In the genomic region with DNA sequence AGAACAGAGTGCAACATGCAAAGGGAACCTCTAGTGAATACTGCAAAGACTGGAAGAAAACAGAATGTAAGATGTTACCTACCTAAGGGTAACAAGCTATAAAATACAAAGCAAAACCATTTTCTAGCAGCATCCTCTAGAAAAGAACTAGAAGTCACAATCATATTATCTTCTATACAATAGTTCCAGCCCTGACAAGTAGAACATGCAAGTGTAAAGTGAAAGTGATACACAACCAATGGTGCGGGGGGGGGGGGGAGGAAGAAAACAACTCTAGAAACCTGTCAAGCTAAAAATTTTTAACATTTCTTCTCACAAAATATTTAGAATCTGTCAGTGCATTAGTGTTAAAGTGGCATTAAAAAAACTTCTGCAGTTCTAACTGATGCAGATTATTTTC, we compare ENCODE assay signal across 7 cellular contexts. TPM values are rescaled to one million over a fixed set of nuclear protein-coding genes. Genes with fewer than 3 reads are reported as not detected.
DNase-seq lines count a peak whose midpoint lies in the region; ATAC-seq, FAIRE-seq and TF ChIP-seq lines count a peak whose summit lies in the region.
"Not testable (repeated sequence)": the region's sequence is repeated elsewhere in the genome, so short reads cannot be mapped to it uniquely, and the experiment has no call there.

No MANE protein-coding gene starts in this region.

- POLR2A ChIA-PET in GM10248 (lab: Yijun Ruan, JAX); activated CD8-positive, alpha-beta T cell treated with anti-CD3 and anti-CD28 coated beads, Interleukin-2, amount 10 ng/mL, durations not matched to agents 7 days and 5 days (lab: Charles Lee): not testable (repeated sequence)

- H3K27me3 Mint-ChIP-seq in T-helper 2 cell treated with Interferon-gamma antibody and Interleukin-4, amounts not matched to agents 5 μg/mL and 100 μg/mL, for 36 hours (ENCODE audit: low read depth); activated CD8-positive, alpha-beta T cell treated with anti-CD3 and anti-CD28 coated beads, Interleukin-2, amount 10 ng/mL, durations not matched to agents 7 days and 5 days (ENCODE audit: low read depth); activated naive CD4-positive, alpha-beta T cell treated with anti-CD3 and anti-CD28 coated beads, Interleukin-2, amount 10 ng/mL, durations not matched to agents 7 days and 5 days; memory B cell: not testable (repeated sequence)

- peak; percentile 16 for DNase-seq in GM10248 (ENCODE audit: extremely low spot score)
- DNase-seq in HTR-8/SVneo (ENCODE audit: insufficient read length, low spot score); T-helper 2 cell treated with Interferon-gamma antibody and Interleukin-4, amounts not matched to agents 5 μg/mL and 100 μg/mL, for 36 hours (ENCODE audit: low spot score); activated CD8-positive, alpha-beta T cell treated with anti-CD3 and anti-CD28 coated beads, Interleukin-2, amount 10 ng/mL, durations not matched to agents 7 days and 5 days; activated naive CD4-positive, alpha-beta T cell treated with anti-CD3 and anti-CD28 coated beads, Interleukin-2, amount 10 ng/mL, durations not matched to agents 7 days and 5 days; memory B cell (ENCODE audit: low spot score in 2 of 2): not testable (repeated sequence)

- H3K27ac Mint-ChIP-seq in T-helper 2 cell treated with Interferon-gamma antibody and Interleukin-4, amounts not matched to agents 5 μg/mL and 100 μg/mL, for 36 hours: peak overlapping the region; percentile 80
- H3K27ac Mint-ChIP-seq in activated CD8-positive, alpha-beta T cell treated with anti-CD3 and anti-CD28 coated beads, Interleukin-2, amount 10 ng/mL, durations not matched to agents 7 days and 5 days: peak overlapping the region; percentile 55
- peak overlapping the region; percentile 66 for H3K27ac Mint-ChIP-seq in activated naive CD4-positive, alpha-beta T cell treated with anti-CD3 and anti-CD28 coated beads, Interleukin-2, amount 10 ng/mL, durations not matched to agents 7 days and 5 days
- peak overlapping the region; percentile 24 for H3K27ac Mint-ChIP-seq in memory B cell

- ATAC-seq in GM19395 (IDR thresholded peaks at IDR 0.05; ENCODE audit: unreplicated experiment) (peak; percentile 52), memory B cell (ENCODE audit: low read depth) (peak; percentile 44)
- ATAC-seq in activated CD8-positive, alpha-beta T cell treated with anti-CD3 and anti-CD28 coated beads, Interleukin-2, amount 10 ng/mL, durations not matched to agents 7 days and 5 days: not testable (repeated sequence)

- H3K4me1 Mint-ChIP-seq in T-helper 2 cell treated with Interferon-gamma antibody and Interleukin-4, amounts not matched to agents 5 μg/mL and 100 μg/mL, for 36 hours (ENCODE audit: low read depth): peaks cover 55% of the 10 kb centered on the region
- peaks cover 56% of the 10 kb centered on the region for H3K4me1 Mint-ChIP-seq in activated CD8-positive, alpha-beta T cell treated with anti-CD3 and anti-CD28 coated beads, Interleukin-2, amount 10 ng/mL, durations not matched to agents 7 days and 5 days (ENCODE audit: low read depth)
- H3K4me1 Mint-ChIP-seq in activated naive CD4-positive, alpha-beta T cell treated with anti-CD3 and anti-CD28 coated beads, Interleukin-2, amount 10 ng/mL, durations not matched to agents 7 days and 5 days: peaks cover 56% of the 10 kb centered on the region
- H3K4me1 Mint-ChIP-seq in memory B cell: peaks cover 10% of the 10 kb centered on the region

- not testable (repeated sequence) for H3K9me3 Mint-ChIP-seq in T-helper 2 cell treated with Interferon-gamma antibody and Interleukin-4, amounts not matched to agents 5 μg/mL and 100 μg/mL, for 36 hours; activated CD8-positive, alpha-beta T cell treated with anti-CD3 and anti-CD28 coated beads, Interleukin-2, amount 10 ng/mL, durations not matched to agents 7 days and 5 days (ENCODE audit: insufficient read depth); activated naive CD4-positive, alpha-beta T cell treated with anti-CD3 and anti-CD28 coated beads, Interleukin-2, amount 10 ng/mL, durations not matched to agents 7 days and 5 days; memory B cell

- peak; percentile 9 for FAIRE-seq in HTR-8/SVneo (lab: Jason Lieb, UNC)

- TF ChIP-seq CTCF in GM10248 (IDR thresholded peaks at IDR 0.05; ENCODE audit: control extremely low read depth, extremely low read depth, low read depth, missing control alignments): not testable (repeated sequence)

- CTCF ChIA-PET in GM10248 (lab: Yijun Ruan, JAX); activated CD8-positive, alpha-beta T cell treated with anti-CD3 and anti-CD28 coated beads, Interleukin-2, amount 10 ng/mL, durations not matched to agents 7 days and 5 days (lab: Charles Lee); activated naive CD4-positive, alpha-beta T cell treated with anti-CD3 and anti-CD28 coated beads, Interleukin-2, amount 10 ng/mL, durations not matched to agents 7 days and 5 days (lab: Charles Lee): not testable (repeated sequence)

- H3K36me3 Mint-ChIP-seq in T-helper 2 cell treated with Interferon-gamma antibody and Interleukin-4, amounts not matched to agents 5 μg/mL and 100 μg/mL, for 36 hours (ENCODE audit: low read depth): peaks cover 69% of the 10 kb centered on the region
- peaks cover 68% of the 10 kb centered on the region for H3K36me3 Mint-ChIP-seq in activated CD8-positive, alpha-beta T cell treated with anti-CD3 and anti-CD28 coated beads, Interleukin-2, amount 10 ng/mL, durations not matched to agents 7 days and 5 days (ENCODE audit: low read depth)
- peaks cover 51% of the 10 kb centered on the region for H3K36me3 Mint-ChIP-seq in activated naive CD4-positive, alpha-beta T cell treated with anti-CD3 and anti-CD28 coated beads, Interleukin-2, amount 10 ng/mL, durations not matched to agents 7 days and 5 days
- peaks cover 21% of the 10 kb centered on the region for H3K36me3 Mint-ChIP-seq in memory B cell

- peak overlapping the region; percentile 47 for H3K4me3 Mint-ChIP-seq in T-helper 2 cell treated with Interferon-gamma antibody and Interleukin-4, amounts not matched to agents 5 μg/mL and 100 μg/mL, for 36 hours
- H3K4me3 Mint-ChIP-seq in activated CD8-positive, alpha-beta T cell treated with anti-CD3 and anti-CD28 coated beads, Interleukin-2, amount 10 ng/mL, durations not matched to agents 7 days and 5 days: peak overlapping the region; percentile 44
- H3K4me3 Mint-ChIP-seq in activated naive CD4-positive, alpha-beta T cell treated with anti-CD3 and anti-CD28 coated beads, Interleukin-2, amount 10 ng/mL, durations not matched to agents 7 days and 5 days: not testable (repeated sequence)
- peak overlapping the region; percentile 59 for H3K4me3 Mint-ChIP-seq in memory B cell

RNA-seq across cellular contexts. Expression of gene ABCE1, which starts 38.1 kb away (rescaled TPM):
- 10 to 100 TPM; 72.9 to 75.0 TPM for total RNA-seq in activated CD8-positive, alpha-beta T cell treated with anti-CD3 and anti-CD28 coated beads, Interleukin-2, amount 10 ng/mL, durations not matched to agents 7 days and 5 days

RNA-seq across cellular contexts. Expression of gene ANAPC10, which starts 38.2 kb away (rescaled TPM):
- total RNA-seq in activated CD8-positive, alpha-beta T cell treated with anti-CD3 and anti-CD28 coated beads, Interleukin-2, amount 10 ng/mL, durations not matched to agents 7 days and 5 days: 10 to 100 TPM; 24.5 to 26.0 TPM

RNA-seq across cellular contexts. Expression of gene OTUD4, which starts 44.2 kb away (rescaled TPM):
- total RNA-seq in activated CD8-positive, alpha-beta T cell treated with anti-CD3 and anti-CD28 coated beads, Interleukin-2, amount 10 ng/mL, durations not matched to agents 7 days and 5 days: 10 to 100 TPM; 39.4 to 43.6 TPM

Comparison
In these comparisons a context has a peak if more than half of its experiments do, and no peak if none do; other contexts are left out.
1. H3K27ac Mint-ChIP-seq: peak in every context shown above with its lines; median percentile 80 in T-helper 2 cell treated with Interferon-gamma antibody and Interleukin-4, amounts not matched to agents 5 μg/mL and 100 μg/mL, for 36 hours; 66 in activated naive CD4-positive, alpha-beta T cell treated with anti-CD3 and anti-CD28 coated beads, Interleukin-2, amount 10 ng/mL, durations not matched to agents 7 days and 5 days; 55 in activated CD8-positive, alpha-beta T cell treated with anti-CD3 and anti-CD28 coated beads, Interleukin-2, amount 10 ng/mL, durations not matched to agents 7 days and 5 days; 24 in memory B cell.